In genomic region chr18:24270937-24271380, GRCh38 we compare ENCODE assay signal across 8 cellular contexts.
DNase-seq lines count a peak whose midpoint lies in the region; ATAC-seq and TF ChIP-seq lines count a peak whose summit lies in the region.

No MANE protein-coding gene starts in this region.

- peaks cover 11% of the 10 kb centered on the region for H3K4me1 Mint-ChIP-seq in stimulated activated naive CD8-positive, alpha-beta T cell treated with anti-CD3 and anti-CD28 coated beads, Interleukin-15, amount 100 ng/mL, for 72 hours
- peaks cover 23% of the 10 kb centered on the region for H3K4me1 Mint-ChIP-seq in chondrocyte (ENCODE audit: low read depth)

- H3K9me3 Mint-ChIP-seq in stimulated activated naive CD8-positive, alpha-beta T cell treated with anti-CD3 and anti-CD28 coated beads, Interleukin-15, amount 100 ng/mL, for 72 hours = peaks cover 5% of the 10 kb centered on the region in 2 donors
- no peaks in the 10 kb centered on the region for H3K9me3 Mint-ChIP-seq in chondrocyte (ENCODE audit: low read depth)

- TF ChIP-seq CTCF in chondrocyte (IDR thresholded peaks at IDR 0.05) (no peak), left lung (IDR thresholded peaks at IDR 0.05) (no peak), tibial artery (IDR thresholded peaks at IDR 0.05) (no peak)

- peaks cover 0 to 10% of the 10 kb centered on the region in 2 donors for H3K27me3 ChIP-seq in left lung
- H3K27me3 ChIP-seq in tibial artery = no peaks in the 10 kb centered on the region

- peak overlapping the region; percentile 81 to 92 for H3K27ac ChIP-seq in left lung
- H3K27ac ChIP-seq in tibial artery = peak overlapping the region; percentile 85 to 88

- no peak for ATAC-seq in stimulated activated naive CD8-positive, alpha-beta T cell treated with anti-CD3 and anti-CD28 coated beads, Interleukin-15, amount 100 ng/mL, for 72 hours
- no peak for ATAC-seq in stimulated activated naive CD8-positive, alpha-beta T cell treated with anti-CD3 and anti-CD28 coated beads, Interleukin-15, Interleukin-2, amounts not matched to agents 100 U/mL and 50 U/mL, for 24 hours
- peak; percentile 33 for ATAC-seq in left lung
- no peak for ATAC-seq in HG03108 (IDR thresholded peaks at IDR 0.05; ENCODE audit: unreplicated experiment)
- ATAC-seq in HG03469 (IDR thresholded peaks at IDR 0.05; ENCODE audit: unreplicated experiment) = no peak

- H3K27ac Mint-ChIP-seq in stimulated activated naive CD8-positive, alpha-beta T cell treated with anti-CD3 and anti-CD28 coated beads, Interleukin-15, amount 100 ng/mL, for 72 hours = no peak overlapping the region
- H3K27ac Mint-ChIP-seq in chondrocyte (ENCODE audit: unreplicated experiment) = peak overlapping the region; percentile 38

- H3K4me3 Mint-ChIP-seq in stimulated activated naive CD8-positive, alpha-beta T cell treated with anti-CD3 and anti-CD28 coated beads, Interleukin-15, amount 100 ng/mL, for 72 hours = peak overlapping the region; percentile 55 to 76
- peak overlapping the region; percentile 95 for H3K4me3 Mint-ChIP-seq in chondrocyte (ENCODE audit: unreplicated experiment)

- H3K36me3 Mint-ChIP-seq in chondrocyte (ENCODE audit: low read depth) = peaks cover 5% of the 10 kb centered on the region

- H3K4me3 ChIP-seq in left lung = peak overlapping the region; percentile 64 to 73
- H3K4me3 ChIP-seq in tibial artery = peak overlapping the region; percentile 87 to 90

- H3K9me3 ChIP-seq in left lung = no peaks in the 10 kb centered on the region
- H3K9me3 ChIP-seq in tibial artery = no peaks in the 10 kb centered on the region

- H3K27me3 Mint-ChIP-seq in stimulated activated naive CD8-positive, alpha-beta T cell treated with anti-CD3 and anti-CD28 coated beads, Interleukin-15, amount 100 ng/mL, for 72 hours = peaks cover 34% of the 10 kb centered on the region
- no peaks in the 10 kb centered on the region for H3K27me3 Mint-ChIP-seq in chondrocyte (ENCODE audit: low read depth)

- H3K4me1 ChIP-seq in left lung = peaks cover 4 to 39% of the 10 kb centered on the region in 2 donors
- peaks cover 0 to 40% (median 20%) of the 10 kb centered on the region in 4 donors for H3K4me1 ChIP-seq in tibial artery

- intact Hi-C loops in left lung (cut with DNase I) (no loop called here), tibial artery (cut with DNase I; ENCODE audit: low total_unique reads) (loop anchor here (5.0 kb wide), 2 partner anchors 59 to 94 kb away; no protein-coding TSS in a partner anchor)

- H3K36me3 ChIP-seq in left lung (no peaks in the 10 kb centered on the region), tibial artery (peaks cover 0 to 8% (median 0%) of the 10 kb centered on the region in 3 donors)

- no peak for DNase-seq in stimulated activated naive CD8-positive, alpha-beta T cell treated with anti-CD3 and anti-CD28 coated beads, Interleukin-15, amount 100 ng/mL, for 72 hours
- DNase-seq in stimulated activated naive CD8-positive, alpha-beta T cell treated with anti-CD3 and anti-CD28 coated beads, Interleukin-15, Interleukin-2, amounts not matched to agents 100 U/mL and 50 U/mL, for 24 hours = no peak
- no peak for DNase-seq in chondrocyte (ENCODE audit: low spot score)
- no peak for DNase-seq in left lung
- DNase-seq in tibial artery = no peak
- DNase-seq in GDM1 (lab: John Stamatoyannopoulos, UW) = no peak
